Comparison of ENCODE assay signal across 10 cellular contexts in the genomic region with DNA sequence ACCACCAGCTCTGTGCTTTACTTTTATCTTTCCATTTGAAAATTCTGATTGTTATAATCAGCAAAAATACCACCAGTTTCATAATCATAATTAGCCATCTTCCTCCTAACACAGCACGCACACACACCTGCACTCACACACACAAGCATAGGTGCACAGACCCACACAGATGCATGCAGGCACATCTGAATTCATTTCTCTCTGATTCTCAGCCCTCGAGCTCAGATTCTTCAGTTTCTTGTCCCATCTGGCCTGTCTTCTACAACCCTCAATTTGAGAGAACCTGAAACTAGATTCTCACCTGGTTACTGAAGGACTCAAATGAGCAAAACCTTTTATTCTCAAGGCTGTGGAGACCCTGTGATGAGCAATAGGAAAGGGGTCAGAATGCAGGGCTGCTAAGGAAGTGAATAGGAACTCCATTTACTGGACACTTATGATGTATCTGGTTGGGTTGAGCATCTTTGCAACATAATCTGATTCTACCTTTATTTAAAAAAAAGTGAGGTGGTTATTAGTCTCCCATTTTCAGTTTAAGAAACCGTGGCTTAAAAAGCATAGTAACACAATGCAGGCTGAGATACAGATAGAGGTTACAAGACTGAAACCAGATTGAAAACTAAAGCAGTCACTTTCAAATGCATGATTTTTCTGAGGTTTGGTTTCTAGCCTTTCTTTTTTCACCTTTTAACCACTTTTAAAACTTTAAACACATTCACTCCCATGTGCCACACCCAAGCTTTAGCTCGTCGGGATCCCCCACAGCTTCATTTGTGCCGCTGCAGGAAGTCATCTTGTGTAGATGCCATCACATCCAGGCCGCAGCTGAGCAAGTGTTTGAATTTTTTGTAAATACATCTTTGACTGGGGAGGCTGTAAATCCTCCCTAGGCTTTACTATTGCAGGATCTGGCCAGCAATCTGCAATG. TPM values are rescaled to one million over a fixed set of nuclear protein-coding genes. Genes with fewer than 3 reads are reported as not detected.
DNase-seq lines count a peak whose midpoint lies in the region; ATAC-seq and TF ChIP-seq lines count a peak whose summit lies in the region.
"Had no signal": no experiment of that assay in that cellular context is flagged by ENCODE, and none has a peak within 500 bp of the region (broad histone marks: within the 10 kb centered on the region; RNA-seq: fewer than 3 reads in every experiment).

No MANE protein-coding gene starts in this region.

- H3K4me3 Mint-ChIP-seq in activated naive CD8-positive, alpha-beta T cell: peak overlapping the region; percentile 33
- H3K4me3 Mint-ChIP-seq in H9: no peak overlapping the region

- H3K27me3 Mint-ChIP-seq in activated naive CD8-positive, alpha-beta T cell: no peaks in the 10 kb centered on the region
- peaks cover 13% of the 10 kb centered on the region for H3K27me3 Mint-ChIP-seq in H9 (ENCODE audit: low read depth)

- TF ChIP-seq CTCF in H9 (conservative IDR thresholded peaks at IDR 0.05): no peak

- no peaks in the 10 kb centered on the region for H3K23me2 ChIP-seq in H9 (ENCODE audit: insufficient read length, low read depth, low read length, poor library complexity, severe bottlenecking)

- no peak overlapping the region for H2AFZ ChIP-seq in H9 (ENCODE audit: low read length)

- no peak overlapping the region for H3K4me2 ChIP-seq in H9 (ENCODE audit: insufficient read depth, insufficient read length, low read length)

- DNase-seq in T-helper 22 cell (ENCODE audit: low read depth) (peak; percentile 45), NCI-H526 (lab: John Stamatoyannopoulos, UW) (no peak), SIG-M5 (lab: John Stamatoyannopoulos, UW) (no peak), H9 (no peak)
- peak; percentile 33 for DNase-seq in stimulated activated CD4-positive, alpha-beta T cell treated with anti-CD3 and anti-CD28 coated beads, Interleukin-4, amount 100 ng/mL, for 1 hour

- no peak overlapping the region for H2BK120ac ChIP-seq in H9 (ENCODE audit: low read depth, low read length, poor library complexity, severe bottlenecking)

- no peak overlapping the region for H2AK5ac ChIP-seq in H9 (ENCODE audit: insufficient read length, low read length)

- ATAC-seq in GM19395 (IDR thresholded peaks at IDR 0.05; ENCODE audit: unreplicated experiment): peak; percentile 48
- ATAC-seq in GM18517 (IDR thresholded peaks at IDR 0.05; ENCODE audit: unreplicated experiment): no peak

- no peak overlapping the region for H4K5ac ChIP-seq in H9 (ENCODE audit: insufficient read length, low read depth, low read length)

- H3K4me1 ChIP-seq in H9 (ENCODE audit: insufficient read depth, low read length): no peaks in the 10 kb centered on the region

- peaks cover 13% of the 10 kb centered on the region for H3K36me3 Mint-ChIP-seq in activated naive CD8-positive, alpha-beta T cell
- peaks cover 2 to 19% (median 3%) of the 10 kb centered on the region in 3 experiments for H3K36me3 Mint-ChIP-seq in H9 (ENCODE audit: insufficient read depth in 1 of 3, low read depth in 3 of 3)

- no CpG with 5 or more reads among the region's 7 CpGs for WGBS in H9 (ENCODE audit: extremely low coverage, insufficient read length, low lambda C conversion rate)

- peaks cover 5% of the 10 kb centered on the region for H3K9me3 Mint-ChIP-seq in activated naive CD8-positive, alpha-beta T cell (ENCODE audit: low read depth)
- peaks cover 13 to 20% of the 10 kb centered on the region in 2 experiments for H3K9me3 Mint-ChIP-seq in H9

- H3K27ac Mint-ChIP-seq in activated naive CD8-positive, alpha-beta T cell: peak overlapping the region; percentile 30
- no peak overlapping the region for H3K27ac Mint-ChIP-seq in H9

- H3T11ph ChIP-seq in H9 (ENCODE audit: low read length): no peak overlapping the region

- peaks cover 65% of the 10 kb centered on the region for H3K4me1 Mint-ChIP-seq in activated naive CD8-positive, alpha-beta T cell (ENCODE audit: low read depth)
- H3K4me1 Mint-ChIP-seq in H9: no peaks in the 10 kb centered on the region

- no peaks in the 10 kb centered on the region for H3K79me2 ChIP-seq in H9 (ENCODE audit: insufficient read depth, low read length)

- H3K14ac ChIP-seq in H9 (ENCODE audit: insufficient read depth, low read length): no peak overlapping the region

- H3K27me3 ChIP-seq in H9 (ENCODE audit: insufficient read depth, low read length): no peaks in the 10 kb centered on the region

- no peak overlapping the region for H4K91ac ChIP-seq in H9 (ENCODE audit: insufficient read length, low read depth, low read length)

- H3K4ac ChIP-seq in H9 (ENCODE audit: low read depth, low read length): no peak overlapping the region

- H4K20me1 ChIP-seq in H9 (ENCODE audit: control insufficient read depth, insufficient read depth, insufficient read length): no peaks in the 10 kb centered on the region

- no peak overlapping the region for H2BK12ac ChIP-seq in H9 (ENCODE audit: insufficient read length, low read depth, low read length)

- H3K56ac ChIP-seq in H9 (ENCODE audit: insufficient read length, low read depth, low read length): no peak overlapping the region

- no peak overlapping the region for H3K18ac ChIP-seq in H9 (ENCODE audit: insufficient read length, low read depth, low read length)

- no peak overlapping the region for H4K8ac ChIP-seq in H9 (replicated peaks; ENCODE audit: insufficient read length, low read depth, low read length)

- H3K9ac ChIP-seq in H9 (ENCODE audit: extremely low read depth, insufficient read length, low read length): no peak overlapping the region

- no peak overlapping the region for H3K23ac ChIP-seq in H9 (ENCODE audit: insufficient read length, low read depth, low read length)

- H3K9me3 ChIP-seq in H9 (ENCODE audit: control insufficient read depth, low read depth, low read length): no peaks in the 10 kb centered on the region

- H3K27ac ChIP-seq in H9 (ENCODE audit: insufficient read length, low read depth, low read length): no peak overlapping the region
- H3K27ac ChIP-seq: VCaP had no signal

- no peak overlapping the region for H2BK20ac ChIP-seq in H9 (ENCODE audit: low read depth, low read length, poor library complexity, severe bottlenecking)

- H2BK5ac ChIP-seq in H9 (ENCODE audit: insufficient read length, low read length): no peak overlapping the region

- no peaks in the 10 kb centered on the region for H3K79me1 ChIP-seq in H9 (ENCODE audit: insufficient read depth, low read depth, low read length, poor library complexity, severe bottlenecking)

- no peak overlapping the region for H2BK15ac ChIP-seq in H9 (ENCODE audit: low read depth, low read length)

RNA-seq across cellular contexts. Expression of gene KRT33A, which starts 9.4 kb away (rescaled TPM):
- not detected in 2 replicates for total RNA-seq in H9 (2021)
- total RNA-seq: posterior vena cava had no signal

RNA-seq across cellular contexts. Expression of gene KRTAP17-1, which starts 25.7 kb away (rescaled TPM):
- total RNA-seq in H9 (2021): not detected in 2 replicates
- total RNA-seq: posterior vena cava had no signal

RNA-seq across cellular contexts. Expression of gene KRT33B, which starts 28.4 kb away (rescaled TPM):
- total RNA-seq in H9 (2021): not detected in 2 replicates
- total RNA-seq: posterior vena cava had no signal

RNA-seq across cellular contexts. Expression of gene KRTAP16-1, which starts 32.1 kb away (rescaled TPM):
- not detected in 2 replicates for total RNA-seq in H9 (2021)
- total RNA-seq: posterior vena cava had no signal

RNA-seq across cellular contexts. Expression of gene KRTAP29-1, which starts 38.5 kb away (rescaled TPM):
- total RNA-seq in H9 (2021): not detected in 2 replicates
- total RNA-seq: posterior vena cava had no signal

Comparison
In these comparisons a context has a peak if more than half of its experiments do, and no peak if none do; other contexts are left out.
1. DNase-seq: peak in T-helper 22 cell (single experiment) and stimulated activated CD4-positive, alpha-beta T cell treated with anti-CD3 and anti-CD28 coated beads, Interleukin-4, amount 100 ng/mL, for 1 hour (single experiment); none in NCI-H526 (0 of 2), SIG-M5 (single experiment) and H9 (single experiment).